Comparison of ENCODE assay signal across 1 cellular context in genomic region chr22:22348815-22349454, GRCh38.
TF ChIP-seq lines count a peak whose summit lies in the region.

No MANE protein-coding gene starts in this region.

TF ChIP-seq in K562, 482 proteins besides CTCF, POLR2A, EP300 and RAD21 (continued from another document):
- TF ChIP-seq SETDB1 (IDR thresholded peaks at IDR 0.05; ENCODE audit: low read length) (peak; percentile 17), ARHGAP35 (IDR thresholded peaks at IDR 0.05; ENCODE audit: partially characterized antibody) (no peak), KLF16 (IDR thresholded peaks at IDR 0.05) (no peak), CHAMP1 (IDR thresholded peaks at IDR 0.05) (no peak)
